In the genomic region with DNA sequence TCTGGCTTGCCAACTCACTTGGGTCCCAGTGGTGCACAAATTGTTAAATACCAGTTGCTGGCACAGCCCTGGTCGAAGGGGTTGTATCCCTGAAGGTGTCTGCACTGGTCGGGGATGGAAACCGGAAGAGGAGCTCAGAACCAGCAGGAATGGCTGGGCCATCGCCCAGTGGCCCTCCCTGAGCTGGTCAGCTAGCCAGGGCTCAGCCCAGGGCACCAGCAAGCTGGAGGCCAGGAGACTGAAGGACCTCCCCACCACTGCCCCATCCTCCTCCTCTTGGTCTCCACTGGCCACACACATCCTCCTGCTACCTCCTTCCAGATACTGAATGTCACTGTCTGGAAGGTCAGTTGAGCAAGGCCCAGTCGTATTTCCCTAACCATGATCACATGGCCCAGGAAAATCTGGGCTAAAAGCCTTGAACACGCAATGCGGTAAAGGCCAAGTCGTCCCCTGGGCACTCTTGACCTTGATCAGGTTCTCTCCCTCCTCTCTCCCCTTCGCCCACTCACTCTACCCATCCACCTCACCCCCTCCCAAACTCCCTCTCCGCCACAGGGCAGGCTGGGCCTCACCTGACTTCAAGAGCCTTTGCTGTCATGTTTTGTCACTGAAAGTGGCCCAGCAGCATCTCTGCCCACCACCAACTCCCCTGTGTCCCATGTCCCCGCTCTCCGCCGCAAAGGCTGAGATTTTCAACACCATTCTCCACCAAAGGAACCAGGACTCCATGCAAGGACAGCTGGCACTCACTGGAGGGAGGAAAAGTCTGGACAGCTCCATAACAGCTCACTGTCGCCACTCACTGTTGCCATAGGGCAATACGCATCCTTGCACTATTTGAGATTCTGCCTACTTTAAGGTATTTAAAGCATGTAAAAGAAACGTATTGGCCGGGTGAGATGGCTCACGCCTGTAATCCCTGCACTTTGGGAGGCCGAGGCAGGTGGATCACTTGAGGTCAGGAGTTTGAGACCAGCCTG, we compare ENCODE assay signal across 13 cellular contexts. TPM values are rescaled to one million over a fixed set of nuclear protein-coding genes. Genes with fewer than 3 reads are reported as not detected.
DNase-seq lines count a peak whose midpoint lies in the region; FAIRE-seq and TF ChIP-seq lines count a peak whose summit lies in the region.
"Had no signal": no experiment of that assay in that cellular context is flagged by ENCODE, and none has a peak within 500 bp of the region (broad histone marks: within the 10 kb centered on the region; RNA-seq: fewer than 3 reads in every experiment).

No MANE protein-coding gene starts in this region.

- H3K9me3 ChIP-seq in small intestine (ENCODE audit: control insufficient read depth, low read depth): no peaks in the 10 kb centered on the region

- FAIRE-seq in small intestine (lab: Jason Lieb, UNC) (no peak), H54 (lab: Jason Lieb, UNC) (no peak)

- 80 to 86% (median 82%) methylated on average over 18 to 19 of the region's 19 CpGs for WGBS in small intestine, 3 donors

- H3K4me1 ChIP-seq in small intestine (ENCODE audit: control insufficient read depth in 2 of 2, insufficient read depth in 1 of 2, low read depth in 1 of 2, low read length in 1 of 2): no peaks in the 10 kb centered on the region

- H3K36me3 ChIP-seq in small intestine (ENCODE audit: control insufficient read depth in 2 of 2, insufficient read depth in 2 of 2, low read length in 2 of 2): no peaks in the 10 kb centered on the region

- no peaks in the 10 kb centered on the region for H3K27me3 ChIP-seq in small intestine (ENCODE audit: control insufficient read depth in 2 of 2, insufficient read depth in 2 of 2, low read length in 2 of 2)

- TF ChIP-seq CTCF in choroid plexus epithelial cell (conservative IDR thresholded peaks at IDR 0.05; ENCODE audit: low read depth, low read length): peak; percentile 39

- H3K4me3 ChIP-seq in choroid plexus epithelial cell (ENCODE audit: low read depth, low read length) (no peak overlapping the region), small intestine (ENCODE audit: low read depth in 1 of 2, low read length in 2 of 2) (no peak overlapping the region)
- H3K4me3 ChIP-seq: skin epidermis had no signal

- no peak overlapping the region for H3K27ac ChIP-seq in small intestine (ENCODE audit: low read depth in 1 of 2, low read length in 1 of 2)
- H3K27ac ChIP-seq: skin epidermis had no signal

- DNase-seq in NCI-H82 (lab: John Stamatoyannopoulos, UW): peak; percentile 53
- DNase-seq in NCI-H82 treated with DMSO at 0.1 percent for 48 hours (lab: John Stamatoyannopoulos, UW; ENCODE audit: unreplicated experiment): no peak
- DNase-seq in NCI-H69 (lab: John Stamatoyannopoulos, UW): peak; percentile 29
- no peak for DNase-seq in choroid plexus epithelial cell (ENCODE audit: low read depth)
- peak; percentile 46 for DNase-seq in small intestine
- no peak for DNase-seq in activated CD8-positive, alpha-beta memory T cell treated with anti-CD3 and anti-CD28 coated beads, Interleukin-2, amount 50 U/mL, for 4 hours
- no peak for DNase-seq in H54 (ENCODE audit: insufficient read length, low spot score)
- DNase-seq in central memory CD4-positive, alpha-beta T cell: no peak
- DNase-seq: activated T-cell treated with anti-CD3 and anti-CD28 coated beads, Interleukin-2, amount 50 U/mL, for 48 hours; midbrain; NCI-H1436 treated with DMSO at 0.1 percent for 48 hours; stimulated activated naive CD4-positive, alpha-beta T cell had no signal

- no peak for TF ChIP-seq POLR2A in H54 (IDR thresholded peaks at IDR 0.05; ENCODE audit: low read depth, low read length)

RNA-seq across cellular contexts. Expression of a gene that starts 12.1 kb away (rescaled TPM):
- polyA plus RNA-seq in small intestine: under 1 TPM in 1 of 3 donors, not detected in 2; 0.22 TPM

RNA-seq across cellular contexts. Expression of a gene that starts 17.3 kb away (rescaled TPM):
- polyA plus RNA-seq in small intestine: 100 to 1,000 TPM in 2 of 3 donors, 10 to 100 TPM in 1; 25.0 to 143 (median 117) TPM

Comparison
In these comparisons a context has a peak if more than half of its experiments do, and no peak if none do; other contexts are left out.
1. DNase-seq: peak in NCI-H82 (single experiment), NCI-H69 (single experiment) and small intestine (single experiment); none in NCI-H82 treated with DMSO at 0.1 percent for 48 hours (single experiment), choroid plexus epithelial cell (single experiment), activated CD8-positive, alpha-beta memory T cell treated with anti-CD3 and anti-CD28 coated beads, Interleukin-2, amount 50 U/mL, for 4 hours (single experiment), H54 (single experiment) and central memory CD4-positive, alpha-beta T cell (single experiment).